Comparison of ENCODE assay signal across 8 cellular contexts in the genomic region with DNA sequence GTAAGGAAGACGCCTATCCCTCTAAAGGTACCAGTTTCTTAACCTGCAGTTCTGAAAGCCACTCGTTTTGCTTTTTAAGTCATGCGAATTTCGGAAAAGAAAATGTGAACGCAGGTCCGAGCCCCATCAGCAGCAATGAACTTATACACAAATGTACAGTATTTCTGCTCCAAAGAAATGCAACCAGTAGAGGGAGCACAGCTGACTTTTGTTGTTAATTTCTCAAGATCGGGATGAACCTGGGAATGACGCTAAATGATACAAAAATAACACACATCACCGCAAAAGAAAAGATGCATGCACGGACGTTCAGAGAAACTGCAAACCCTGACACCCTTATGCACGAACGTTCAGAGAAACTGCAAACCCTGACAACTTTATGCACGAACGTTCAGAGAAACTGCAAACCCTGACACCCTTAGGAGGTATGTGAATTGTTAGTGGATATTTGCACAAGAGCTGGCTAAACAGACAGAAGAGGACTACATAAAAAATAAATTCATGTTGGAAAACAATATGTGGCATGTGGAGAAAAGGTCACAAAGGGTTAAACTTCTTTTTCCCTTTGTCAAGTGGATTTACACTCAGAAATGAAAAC. TPM values are rescaled to one million over a fixed set of nuclear protein-coding genes. Genes with fewer than 3 reads are reported as not detected.
DNase-seq lines count a peak whose midpoint lies in the region; ATAC-seq and TF ChIP-seq lines count a peak whose summit lies in the region.

No MANE protein-coding gene starts in this region.

- no peaks in the 10 kb centered on the region for H3K36me3 Mint-ChIP-seq in stimulated activated effector memory CD8-positive, alpha-beta T cell treated with anti-CD3 and anti-CD28 coated beads, Interleukin-12 subunit alpha, Interleukin-12 subunit beta, amount 100 ng/mL, for 72 hours
- peaks cover 10% of the 10 kb centered on the region for H3K36me3 Mint-ChIP-seq in activated CD4-positive, alpha-beta memory T cell treated with anti-CD3 and anti-CD28 coated beads for 36 hours

- no peaks in the 10 kb centered on the region for H3K79me2 ChIP-seq in OCI-LY7 (ENCODE audit: insufficient read depth, low read depth, low read length)

- DNase-seq in SKM-1 treated with dmso at 0.1 percent for 144 hours (lab: John Stamatoyannopoulos, UW; ENCODE audit: unreplicated experiment): peak; percentile 25
- DNase-seq in SKM-1 (lab: John Stamatoyannopoulos, UW; ENCODE audit: unreplicated experiment): no peak
- DNase-seq in OCI-LY7 (ENCODE audit: low spot score): peak; percentile 35
- peak; percentile 62 for DNase-seq in fibroblast of mammary gland (ENCODE audit: low read depth)
- DNase-seq in tibial nerve (ENCODE audit: low spot score in 2 of 2): no peak
- no peak for DNase-seq in stimulated activated effector memory CD8-positive, alpha-beta T cell treated with anti-CD3 and anti-CD28 coated beads, Interleukin-12 subunit alpha, Interleukin-12 subunit beta, amount 100 ng/mL, for 72 hours (ENCODE audit: low spot score in 2 of 2)
- DNase-seq in activated CD4-positive, alpha-beta memory T cell treated with anti-CD3 and anti-CD28 coated beads for 36 hours: no peak

- no peak for ATAC-seq in GM19328 (IDR thresholded peaks at IDR 0.05; ENCODE audit: unreplicated experiment)
- no peak for ATAC-seq in stimulated activated effector memory CD8-positive, alpha-beta T cell treated with anti-CD3 and anti-CD28 coated beads, Interleukin-12 subunit alpha, Interleukin-12 subunit beta, amount 100 ng/mL, for 72 hours

- no peak overlapping the region for H3K27ac ChIP-seq in OCI-LY7 (ENCODE audit: low read depth, low read length, poor library complexity, severe bottlenecking)
- no peak overlapping the region for H3K27ac ChIP-seq in tibial nerve

- no peak overlapping the region for H3K4me3 Mint-ChIP-seq in stimulated activated effector memory CD8-positive, alpha-beta T cell treated with anti-CD3 and anti-CD28 coated beads, Interleukin-12 subunit alpha, Interleukin-12 subunit beta, amount 100 ng/mL, for 72 hours
- no peak overlapping the region for H3K4me3 Mint-ChIP-seq in activated CD4-positive, alpha-beta memory T cell treated with anti-CD3 and anti-CD28 coated beads for 36 hours

- H4K20me1 ChIP-seq in OCI-LY7 (ENCODE audit: insufficient read depth, low read length): no peaks in the 10 kb centered on the region; the same call in 1 of the 2 replicates

- no peaks in the 10 kb centered on the region for H3K27me3 Mint-ChIP-seq in activated CD4-positive, alpha-beta memory T cell treated with anti-CD3 and anti-CD28 coated beads for 36 hours

- H3K4me1 ChIP-seq in OCI-LY7 (ENCODE audit: insufficient read depth, low read length, poor library complexity, severe bottlenecking) (no peaks in the 10 kb centered on the region), tibial nerve (peaks cover 0 to 20% (median 3%) of the 10 kb centered on the region in 4 donors)

- H3K9me3 Mint-ChIP-seq in stimulated activated effector memory CD8-positive, alpha-beta T cell treated with anti-CD3 and anti-CD28 coated beads, Interleukin-12 subunit alpha, Interleukin-12 subunit beta, amount 100 ng/mL, for 72 hours: peaks cover 2% of the 10 kb centered on the region
- peaks cover 11% of the 10 kb centered on the region for H3K9me3 Mint-ChIP-seq in activated CD4-positive, alpha-beta memory T cell treated with anti-CD3 and anti-CD28 coated beads for 36 hours

- H3K4me3 ChIP-seq in OCI-LY7 (ENCODE audit: low read depth, low read length, poor library complexity, severe bottlenecking): no peak overlapping the region
- no peak overlapping the region for H3K4me3 ChIP-seq in fibroblast of mammary gland (ENCODE audit: control insufficient read depth, low read depth, low read length)
- no peak overlapping the region for H3K4me3 ChIP-seq in tibial nerve

- intact Hi-C loops in OCI-LY7 (cut with micrococcal nuclease; ENCODE audit: unreplicated experiment): loop anchor here (10.0 kb wide), 1 partner anchor 207 kb away; no protein-coding TSS in a partner anchor
- intact Hi-C loops in activated CD4-positive, alpha-beta memory T cell treated with anti-CD3 and anti-CD28 coated beads for 36 hours (cut with micrococcal nuclease): no loop called here

- H3K9me3 ChIP-seq in OCI-LY7 (ENCODE audit: low read length): no peaks in the 10 kb centered on the region
- H3K9me3 ChIP-seq in tibial nerve: no peaks in the 10 kb centered on the region

- 45 to 47% methylated on average over 15 of the region's 15 CpGs for WGBS in tibial nerve, 2 donors

- H3K4me1 Mint-ChIP-seq in stimulated activated effector memory CD8-positive, alpha-beta T cell treated with anti-CD3 and anti-CD28 coated beads, Interleukin-12 subunit alpha, Interleukin-12 subunit beta, amount 100 ng/mL, for 72 hours: peaks cover 24% of the 10 kb centered on the region
- H3K4me1 Mint-ChIP-seq in activated CD4-positive, alpha-beta memory T cell treated with anti-CD3 and anti-CD28 coated beads for 36 hours (ENCODE audit: low read depth): peaks cover 50% of the 10 kb centered on the region

- POLR2A ChIA-PET in OCI-LY7 (lab: Charles Lee): no interaction called here
- POLR2A ChIA-PET in activated CD4-positive, alpha-beta memory T cell treated with anti-CD3 and anti-CD28 coated beads for 36 hours (lab: Charles Lee): no interaction called here

- CTCF ChIA-PET in OCI-LY7 (lab: Charles Lee; ENCODE audit: unreplicated experiment): no interaction called here
- CTCF ChIA-PET in activated CD4-positive, alpha-beta memory T cell treated with anti-CD3 and anti-CD28 coated beads for 36 hours (lab: Charles Lee): interaction anchor here (0.6 to 1.8 kb wide), 3 partner anchors 21 to 246 kb away, joined by 3 to 8 read pairs (median 3); no protein-coding TSS in a partner anchor

- no peak overlapping the region for H3K27ac Mint-ChIP-seq in stimulated activated effector memory CD8-positive, alpha-beta T cell treated with anti-CD3 and anti-CD28 coated beads, Interleukin-12 subunit alpha, Interleukin-12 subunit beta, amount 100 ng/mL, for 72 hours
- H3K27ac Mint-ChIP-seq in activated CD4-positive, alpha-beta memory T cell treated with anti-CD3 and anti-CD28 coated beads for 36 hours: no peak overlapping the region

- no peak overlapping the region for H2AFZ ChIP-seq in OCI-LY7 (ENCODE audit: low read length)

- peaks cover 0 to 23% of the 10 kb centered on the region in 2 donors for H3K27me3 ChIP-seq in tibial nerve

- BruUV-seq in OCI-LY7 (replicated peaks; lab: Mats Ljungman, UMichigan): no TSS peak

- TF ChIP-seq POLR2A in tibial nerve (IDR thresholded peaks at IDR 0.05): no peak

- no peaks in the 10 kb centered on the region for H3K9me2 ChIP-seq in OCI-LY7 (ENCODE audit: insufficient read depth, low read length)

- H3K4me2 ChIP-seq in OCI-LY7 (ENCODE audit: low read length): no peak overlapping the region

- no peak for TF ChIP-seq EP300 in tibial nerve (IDR thresholded peaks at IDR 0.05)

- H3K36me3 ChIP-seq in OCI-LY7 (ENCODE audit: insufficient read depth, low read length) (no peaks in the 10 kb centered on the region), tibial nerve (no peaks in the 10 kb centered on the region)

- peak; percentile 81 for TF ChIP-seq CTCF in OCI-LY7 (conservative IDR thresholded peaks at IDR 0.05; ENCODE audit: low read length)
- TF ChIP-seq CTCF in fibroblast of mammary gland (conservative IDR thresholded peaks at IDR 0.05; ENCODE audit: control insufficient read depth, insufficient read depth, low read depth, low read length): peak; percentile 57
- TF ChIP-seq CTCF in tibial nerve (IDR thresholded peaks at IDR 0.05): peak in 4 of 5 experiments; percentile 4 to 34 (median 23)

RNA-seq across cellular contexts. Expression of a gene that starts 3.5 kb away (rescaled TPM):
- 12.4 and 15.0 TPM in 2 replicates for total RNA-seq in OCI-LY7 (2014; rRNA removed; shearing (Covaris generic))
- total RNA-seq in OCI-LY7 (2022) (25.1 and 27.0 TPM in 2 replicates), tibial nerve (10 to 100 TPM; 25.3 to 44.7 (median 31.6) TPM)
- total RNA-seq in activated CD4-positive, alpha-beta memory T cell treated with anti-CD3 and anti-CD28 coated beads for 36 hours: 10 to 100 TPM; 74.8 to 74.9 TPM

Comparison
In these comparisons a context has a peak if more than half of its experiments do, and no peak if none do; other contexts are left out.
1. DNase-seq: peak in SKM-1 treated with dmso at 0.1 percent for 144 hours (single experiment), OCI-LY7 (single experiment) and fibroblast of mammary gland (single experiment); none in SKM-1 (single experiment), tibial nerve (0 of 2), stimulated activated effector memory CD8-positive, alpha-beta T cell treated with anti-CD3 and anti-CD28 coated beads, Interleukin-12 subunit alpha, Interleukin-12 subunit beta, amount 100 ng/mL, for 72 hours (0 of 2) and activated CD4-positive, alpha-beta memory T cell treated with anti-CD3 and anti-CD28 coated beads for 36 hours (single experiment).
2. CTCF ChIP-seq: peak in every context shown above with its lines; median percentile 81 in OCI-LY7; 57 in fibroblast of mammary gland; 23 in tibial nerve.